In genomic region chr2:207920721-207921120, GRCh38 we compare ENCODE assay signal across 19 cellular contexts.
DNase-seq lines count a peak whose midpoint lies in the region; ATAC-seq and TF ChIP-seq lines count a peak whose summit lies in the region.
"Had no signal": no experiment of that assay in that cellular context is flagged by ENCODE, and none has a peak within 500 bp of the region (broad histone marks: within the 10 kb centered on the region; RNA-seq: fewer than 3 reads in every experiment).

No MANE protein-coding gene starts in this region.

- H3K36me3 ChIP-seq in BE2C = no peaks in the 10 kb centered on the region
- H3K36me3 ChIP-seq in uterus = no peaks in the 10 kb centered on the region
- H3K36me3 ChIP-seq: BLaER1, HAP-1 had no signal

- H3K4me3 ChIP-seq in BE2C (ENCODE audit: low read depth, low read length) (no peak overlapping the region), uterus (no peak overlapping the region)
- H3K4me3 ChIP-seq: A549, BLaER1, GM23338, HAP-1 had no signal

- no peaks in the 10 kb centered on the region for H3K9me3 ChIP-seq in BE2C
- H3K9me3 ChIP-seq in uterus = no peaks in the 10 kb centered on the region
- H3K9me3 ChIP-seq: A549, BLaER1, Caco-2, HAP-1 had no signal

- DNase-seq in BE2C (peak; percentile 22), DMS79 treated with DMSO at 0.1 percent for 48 hours (lab: John Stamatoyannopoulos, UW) (peak; percentile 72), nephron progenitor cell (no peak), uterus (no peak), ecto neural progenitor cell (ENCODE audit: low spot score) (no peak), immature natural killer cell (no peak)
- DNase-seq: 8988T; Caco-2; CD4-positive, CD25-positive, alpha-beta regulatory T cell; CD8-positive, alpha-beta T cell; DMS153; GF-D8; HFFc6 had no signal

- H3K36me3 Mint-ChIP-seq in nephron progenitor cell (ENCODE audit: low read depth) (peaks cover 9% of the 10 kb centered on the region), immature natural killer cell (peaks cover 0 to 20% (median 16%) of the 10 kb centered on the region in 3 donors)

- H3K27ac ChIP-seq in uterus = peak overlapping the region; percentile 38 to 44
- H3K27ac ChIP-seq: A549, BLaER1, C4-2B had no signal

- peaks cover 6% of the 10 kb centered on the region for H3K27me3 Mint-ChIP-seq in nephron progenitor cell (ENCODE audit: low read depth, poor library complexity)
- no peaks in the 10 kb centered on the region for H3K27me3 Mint-ChIP-seq in immature natural killer cell (ENCODE audit: low read depth in 3 of 3)
- H3K27me3 Mint-ChIP-seq: CD4-positive, CD25-positive, alpha-beta regulatory T cell had no signal

- intact Hi-C loops in uterus (cut with DNase I; ENCODE audit: low total_unique reads) = no loop called here

- H3K27ac Mint-ChIP-seq in nephron progenitor cell (peak overlapping the region; percentile 44), immature natural killer cell (no peak overlapping the region)
- H3K27ac Mint-ChIP-seq: CD4-positive, CD25-positive, alpha-beta regulatory T cell; CD8-positive, alpha-beta T cell; GM23338; HFFc6 had no signal

- TF ChIP-seq CTCF in BE2C (IDR thresholded peaks at IDR 0.05; ENCODE audit: low read depth, low read length) (no peak), nephron progenitor cell (IDR thresholded peaks at IDR 0.05) (no peak), uterus (IDR thresholded peaks at IDR 0.05) (no peak)

- no peak for ATAC-seq in GM21390 (IDR thresholded peaks at IDR 0.05; ENCODE audit: unreplicated experiment)
- ATAC-seq: A549; CD8-positive, alpha-beta T cell had no signal

- peaks cover 3% of the 10 kb centered on the region for H3K4me1 ChIP-seq in BE2C
- H3K4me1 ChIP-seq in uterus = peaks cover 0 to 2% of the 10 kb centered on the region in 2 donors

- no peaks in the 10 kb centered on the region for H3K27me3 ChIP-seq in BE2C
- H3K27me3 ChIP-seq in uterus = no peaks in the 10 kb centered on the region
- H3K27me3 ChIP-seq: BLaER1 had no signal

- no peak for TF ChIP-seq POLR2A in uterus (IDR thresholded peaks at IDR 0.05)

- peaks cover 3% of the 10 kb centered on the region for H3K4me1 Mint-ChIP-seq in nephron progenitor cell
- peaks cover 5 to 10% of the 10 kb centered on the region in 2 donors for H3K4me1 Mint-ChIP-seq in immature natural killer cell

- H3K9me3 Mint-ChIP-seq in nephron progenitor cell (no peaks in the 10 kb centered on the region), immature natural killer cell (peaks cover 0 to 1% (median 0%) of the 10 kb centered on the region in 6 donors)
- H3K9me3 Mint-ChIP-seq: CD8-positive, alpha-beta T cell; GM23338; HFFc6 had no signal

- no peak overlapping the region for H3K4me3 Mint-ChIP-seq in nephron progenitor cell
- no peak overlapping the region for H3K4me3 Mint-ChIP-seq in immature natural killer cell
- H3K4me3 Mint-ChIP-seq: CD4-positive, CD25-positive, alpha-beta regulatory T cell; CD8-positive, alpha-beta T cell; GM23338; HFFc6 had no signal

Comparison
In these comparisons a context has a peak if more than half of its experiments do, and no peak if none do; other contexts are left out.
1. DNase-seq: peak in BE2C (single experiment) and DMS79 treated with DMSO at 0.1 percent for 48 hours (single experiment); none in nephron progenitor cell (single experiment), uterus (0 of 2), ecto neural progenitor cell (single experiment) and immature natural killer cell (0 of 3).